1 cellular context compared by ENCODE assay signal in the genomic region with DNA sequence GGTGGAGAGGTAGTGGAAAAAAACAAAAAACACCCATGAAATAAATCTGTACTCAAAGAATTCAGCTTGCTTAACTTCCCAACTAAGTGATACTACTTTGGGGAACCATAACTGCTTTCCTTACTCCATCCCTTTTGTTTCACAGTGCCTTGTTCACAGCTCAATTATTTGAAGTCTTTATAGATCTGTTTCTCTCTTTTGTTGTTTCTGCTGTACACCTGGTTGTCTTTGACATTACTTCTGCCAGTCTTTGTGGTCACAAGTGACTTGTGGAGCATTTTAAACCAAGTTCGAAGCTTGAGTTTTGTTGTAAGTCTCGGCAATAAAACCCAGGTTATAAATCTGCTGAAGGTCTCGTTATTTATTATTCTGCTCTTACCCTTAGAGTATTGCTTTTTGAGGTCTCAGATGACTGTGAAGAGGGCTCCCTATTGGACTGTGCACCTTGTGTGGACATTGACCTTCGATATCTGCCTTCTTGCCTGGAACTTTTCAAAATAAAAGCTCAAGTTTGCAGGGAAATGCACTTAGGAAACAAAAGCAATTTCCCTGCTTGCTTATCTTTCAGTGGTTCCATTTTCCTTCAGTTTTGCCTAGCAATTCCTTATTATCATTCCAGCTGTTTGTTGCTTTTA.
TF ChIP-seq lines count a peak whose summit lies in the region.

No MANE protein-coding gene starts in this region.

TF ChIP-seq in HepG2, 621 proteins besides CTCF, POLR2A, EP300 and RAD21 (continued from another document and continues in another):
- peak; percentile 23; the same call in 1 of the 2 replicates for TF ChIP-seq KDM6A (CRISPR knock-in tag; IDR thresholded peaks at IDR 0.05; ENCODE audit: low read depth)
- TF ChIP-seq TOE1 (CRISPR knock-in tag; IDR thresholded peaks at IDR 0.05) = no peak
- no peak for TF ChIP-seq E2F1 (CRISPR knock-in tag; IDR thresholded peaks at IDR 0.05)
- no peak for TF ChIP-seq TMF1 (CRISPR knock-in tag; IDR thresholded peaks at IDR 0.05; ENCODE audit: low read depth)
- TF ChIP-seq ASH2L (IDR thresholded peaks at IDR 0.05; ENCODE audit: insufficient read length, low read depth, low read length) = no peak
- TF ChIP-seq ZNF644 (CRISPR knock-in tag; IDR thresholded peaks at IDR 0.05; ENCODE audit: low read depth) = peak; percentile 70; the same call in 1 of the 2 replicates
- no peak for TF ChIP-seq ZNF260 (CRISPR knock-in tag; IDR thresholded peaks at IDR 0.05; ENCODE audit: borderline replicate concordance, low read depth)
- TF ChIP-seq MLLT10 (CRISPR knock-in tag; IDR thresholded peaks at IDR 0.05) = no peak
- TF ChIP-seq ZNF790 (CRISPR knock-in tag; IDR thresholded peaks at IDR 0.05; ENCODE audit: borderline replicate concordance) = no peak
- TF ChIP-seq ZNF225 (CRISPR knock-in tag; IDR thresholded peaks at IDR 0.05) = no peak
- no peak for TF ChIP-seq SAP130 (CRISPR knock-in tag; IDR thresholded peaks at IDR 0.05; ENCODE audit: low read depth)
- no peak for TF ChIP-seq PLRG1 (conservative IDR thresholded peaks at IDR 0.05)
- TF ChIP-seq SP1 (IDR thresholded peaks at IDR 0.05) = no peak
- no peak for TF ChIP-seq SP1 (CRISPR knock-in tag; IDR thresholded peaks at IDR 0.05)
- TF ChIP-seq SALL2 (CRISPR knock-in tag; IDR thresholded peaks at IDR 0.05) = no peak
- no peak for TF ChIP-seq ARID2 (CRISPR knock-in tag; IDR thresholded peaks at IDR 0.05; ENCODE audit: borderline replicate concordance)
- TF ChIP-seq ZNF614 (CRISPR knock-in tag; IDR thresholded peaks at IDR 0.05; ENCODE audit: borderline replicate concordance) = no peak
- TF ChIP-seq CHD4 (IDR thresholded peaks at IDR 0.05; ENCODE audit: borderline replicate concordance, low read length) = no peak
- TF ChIP-seq IRF2 (CRISPR knock-in tag; IDR thresholded peaks at IDR 0.05) = 0 out of 2 replicates have a peak, but pooled peaks have one; percentile 61
- TF ChIP-seq, protein P1, sequence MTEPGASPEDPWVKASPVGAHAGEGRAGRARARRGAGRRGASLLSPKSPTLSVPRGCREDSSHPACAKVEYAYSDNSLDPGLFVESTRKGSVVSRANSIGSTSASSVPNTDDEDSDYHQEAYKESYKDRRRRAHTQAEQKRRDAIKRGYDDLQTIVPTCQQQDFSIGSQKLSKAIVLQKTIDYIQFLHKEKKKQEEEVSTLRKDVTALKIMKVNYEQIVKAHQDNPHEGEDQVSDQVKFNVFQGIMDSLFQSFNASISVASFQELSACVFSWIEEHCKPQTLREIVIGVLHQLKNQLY (CRISPR knock-in tag; IDR thresholded peaks at IDR 0.05) = no peak
- no peak for TF ChIP-seq MAF1 (CRISPR knock-in tag; IDR thresholded peaks at IDR 0.05; ENCODE audit: borderline replicate concordance)
- no peak for TF ChIP-seq CBFB (CRISPR knock-in tag; IDR thresholded peaks at IDR 0.05)
- TF ChIP-seq REXO4 (CRISPR knock-in tag; IDR thresholded peaks at IDR 0.05; ENCODE audit: borderline replicate concordance) = no peak
- TF ChIP-seq BCL6 (CRISPR knock-in tag; IDR thresholded peaks at IDR 0.05) = 0 out of 2 replicates have a peak, but pooled peaks have one; percentile 12
- no peak for TF ChIP-seq JARID2 (CRISPR knock-in tag; IDR thresholded peaks at IDR 0.05; ENCODE audit: insufficient replicate concordance)
- no peak for TF ChIP-seq SRY (CRISPR knock-in tag; IDR thresholded peaks at IDR 0.05)
- TF ChIP-seq, protein P2, sequence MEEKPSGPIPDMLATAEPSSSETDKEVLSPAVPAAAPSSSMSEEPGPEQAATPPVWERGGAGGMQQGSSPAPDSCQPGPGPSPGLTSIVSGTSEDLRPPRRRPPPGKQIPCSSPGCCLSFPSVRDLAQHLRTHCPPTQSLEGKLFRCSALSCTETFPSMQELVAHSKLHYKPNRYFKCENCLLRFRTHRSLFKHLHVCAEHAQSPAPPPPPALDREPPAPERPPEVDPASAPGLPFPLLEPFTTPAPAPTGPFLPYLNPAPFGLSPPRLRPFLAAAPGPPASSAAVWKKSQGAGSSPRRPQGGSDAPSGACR (CRISPR knock-in tag; IDR thresholded peaks at IDR 0.05) = no peak
- no peak for TF ChIP-seq ZNF746 (CRISPR knock-in tag; IDR thresholded peaks at IDR 0.05)
- no peak for TF ChIP-seq PAF1 (CRISPR knock-in tag; IDR thresholded peaks at IDR 0.05)
- TF ChIP-seq KLF16 (CRISPR knock-in tag; IDR thresholded peaks at IDR 0.05) = peak in 1 of 2 experiments; percentile 42; a peak in 1 of 4 replicates
- TF ChIP-seq ZNF205 (CRISPR knock-in tag; IDR thresholded peaks at IDR 0.05) = no peak
- TF ChIP-seq ZNF720 (CRISPR knock-in tag; IDR thresholded peaks at IDR 0.05) = no peak
- no peak for TF ChIP-seq ZBTB37 (CRISPR knock-in tag; IDR thresholded peaks at IDR 0.05)
- TF ChIP-seq PHF5A (CRISPR knock-in tag; IDR thresholded peaks at IDR 0.05; ENCODE audit: low read depth, unreplicated experiment) = no peak
- peak; percentile 60; the same call in 1 of the 2 replicates for TF ChIP-seq SIX4 (CRISPR knock-in tag; IDR thresholded peaks at IDR 0.05)
- TF ChIP-seq ZNF563 (CRISPR knock-in tag; IDR thresholded peaks at IDR 0.05) = no peak
- no peak for TF ChIP-seq ZNF296 (CRISPR knock-in tag; conservative IDR thresholded peaks at IDR 0.05)
- TF ChIP-seq ETS1 (CRISPR knock-in tag; IDR thresholded peaks at IDR 0.05) = no peak
- TF ChIP-seq ZNF235 (CRISPR knock-in tag; IDR thresholded peaks at IDR 0.05; ENCODE audit: borderline replicate concordance) = no peak
- no peak for TF ChIP-seq PHF8 (CRISPR knock-in tag; IDR thresholded peaks at IDR 0.05)
- no peak for TF ChIP-seq ZNF3 (CRISPR knock-in tag; IDR thresholded peaks at IDR 0.05)
- no peak for TF ChIP-seq TOPORS (CRISPR knock-in tag; IDR thresholded peaks at IDR 0.05)
- TF ChIP-seq ZNF576 (CRISPR knock-in tag; IDR thresholded peaks at IDR 0.05) = no peak
- 0 out of 2 replicates have a peak, but pooled peaks have one; percentile 17 for TF ChIP-seq ELF1 (CRISPR knock-in tag; IDR thresholded peaks at IDR 0.05)
- peak; percentile 65; the same call in 1 of the 2 replicates for TF ChIP-seq HMGXB3 (CRISPR knock-in tag; IDR thresholded peaks at IDR 0.05; ENCODE audit: borderline replicate concordance)
- no peak for TF ChIP-seq ZNF362 (CRISPR knock-in tag; IDR thresholded peaks at IDR 0.05; ENCODE audit: borderline replicate concordance)
- TF ChIP-seq MXD4 (CRISPR knock-in tag; IDR thresholded peaks at IDR 0.05) = no peak
- TF ChIP-seq ZNF138 (CRISPR knock-in tag; IDR thresholded peaks at IDR 0.05; ENCODE audit: low read depth) = no peak
- TF ChIP-seq HOXA5 (CRISPR knock-in tag; IDR thresholded peaks at IDR 0.05) = no peak
- no peak for TF ChIP-seq SOX13 (IDR thresholded peaks at IDR 0.05)
- TF ChIP-seq SOX13 (CRISPR knock-in tag; conservative IDR thresholded peaks at IDR 0.05 in 1 of 2, IDR thresholded peaks at IDR 0.05 in 1 of 2) = peak in 1 of 2 experiments; percentile 62; a peak in 2 of 4 replicates
- no peak for TF ChIP-seq RXRA (CRISPR knock-in tag; IDR thresholded peaks at IDR 0.05)
- peak; percentile 44; the same call in 1 of the 2 replicates for TF ChIP-seq NCOA2 (CRISPR knock-in tag; IDR thresholded peaks at IDR 0.05)
- TF ChIP-seq, protein P3, sequence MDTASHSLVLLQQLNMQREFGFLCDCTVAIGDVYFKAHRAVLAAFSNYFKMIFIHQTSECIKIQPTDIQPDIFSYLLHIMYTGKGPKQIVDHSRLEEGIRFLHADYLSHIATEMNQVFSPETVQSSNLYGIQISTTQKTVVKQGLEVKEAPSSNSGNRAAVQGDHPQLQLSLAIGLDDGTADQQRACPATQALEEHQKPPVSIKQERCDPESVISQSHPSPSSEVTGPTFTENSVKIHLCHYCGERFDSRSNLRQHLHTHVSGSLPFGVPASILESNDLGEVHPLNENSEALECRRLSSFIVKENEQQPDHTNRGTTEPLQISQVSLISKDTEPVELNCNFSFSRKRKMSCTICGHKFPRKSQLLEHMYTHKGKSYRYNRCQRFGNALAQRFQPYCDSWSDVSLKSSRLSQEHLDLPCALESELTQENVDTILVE (CRISPR knock-in tag; IDR thresholded peaks at IDR 0.05) = peak; percentile 52; the same call in 1 of the 2 replicates
